25 cellular contexts compared by ENCODE assay signal in the genomic region with DNA sequence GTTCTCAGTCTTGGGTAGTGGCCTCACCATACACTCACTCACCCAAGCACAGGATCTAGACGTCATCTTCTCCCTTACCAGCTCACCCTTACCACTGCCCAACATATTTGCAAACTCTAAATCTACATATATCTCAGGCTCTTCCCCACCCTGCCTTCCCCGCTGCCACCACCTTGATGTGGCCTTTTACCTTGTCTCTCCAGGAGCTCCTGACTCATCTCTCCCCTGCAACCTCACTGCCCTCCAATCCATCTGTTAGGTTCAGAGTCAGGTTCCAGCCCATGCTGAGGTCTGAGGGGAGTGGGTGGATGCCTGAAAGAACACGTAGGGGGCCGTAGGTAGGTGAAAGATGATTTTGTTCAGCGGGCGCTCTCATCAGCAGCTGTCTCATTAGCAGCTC. TPM values are rescaled to one million over a fixed set of nuclear protein-coding genes. Genes with fewer than 3 reads are reported as not detected.
DNase-seq lines count a peak whose midpoint lies in the region; ATAC-seq lines count a peak whose summit lies in the region.
"Had no signal": no experiment of that assay in that cellular context is flagged by ENCODE, and none has a peak within 500 bp of the region (broad histone marks: within the 10 kb centered on the region; RNA-seq: fewer than 3 reads in every experiment).

No MANE protein-coding gene starts in this region.

- no peak for DNase-seq in activated naive CD4-positive, alpha-beta T cell treated with anti-CD3 and anti-CD28 coated beads, Interleukin-2, amount 50 U/mL, for 72 hours (ENCODE audit: low spot score in 2 of 2)
- no peak for DNase-seq in activated naive CD4-positive, alpha-beta T cell treated with anti-CD3 and anti-CD28 coated beads for 36 hours
- DNase-seq in stimulated activated naive CD8-positive, alpha-beta T cell treated with anti-CD3 and anti-CD28 coated beads, Interleukin-15, amount 100 ng/mL, for 72 hours = peak in 1 of 2 donors; percentile 32
- DNase-seq in CD1c-positive myeloid dendritic cell (ENCODE audit: extremely low spot score) = no peak
- DNase-seq: activated CD8-positive, alpha-beta memory T cell treated with anti-CD3 and anti-CD28 coated beads for 24 hours; adrenal gland; brain microvascular endothelial cell; effector CD4-positive, alpha-beta T cell; heart left ventricle; KG1; mammary epithelial cell; NCI-H1417 treated with DMSO at 0.1 percent for 48 hours; NCI-H510A; SHP77; sigmoid colon; stimulated activated naive CD4-positive, alpha-beta T cell; thyroid gland had no signal

- intact Hi-C loops in activated naive CD4-positive, alpha-beta T cell treated with anti-CD3 and anti-CD28 coated beads for 36 hours (cut with micrococcal nuclease) = no loop called here

- ATAC-seq in activated naive CD4-positive, alpha-beta T cell treated with anti-CD3 and anti-CD28 coated beads, Interleukin-2, amount 50 U/mL, for 72 hours = peak; percentile 70 to 85
- ATAC-seq in HG02798 (IDR thresholded peaks at IDR 0.05; ENCODE audit: poor library complexity, unreplicated experiment) = peak; percentile 41
- ATAC-seq in stimulated activated naive CD8-positive, alpha-beta T cell treated with anti-CD3 and anti-CD28 coated beads, Interleukin-15, amount 100 ng/mL, for 72 hours = peak; percentile 80
- no peak for ATAC-seq in GM21528 (IDR thresholded peaks at IDR 0.05; ENCODE audit: low FRiP score, unreplicated experiment)
- ATAC-seq: heart left ventricle had no signal

- H3K27ac Mint-ChIP-seq in activated naive CD4-positive, alpha-beta T cell treated with anti-CD3 and anti-CD28 coated beads, Interleukin-2, amount 50 U/mL, for 72 hours = peak overlapping the region in 1 of 2 donors; percentile 50
- H3K27ac Mint-ChIP-seq in activated naive CD4-positive, alpha-beta T cell treated with anti-CD3 and anti-CD28 coated beads for 36 hours = no peak overlapping the region
- H3K27ac Mint-ChIP-seq in stimulated activated naive CD8-positive, alpha-beta T cell treated with anti-CD3 and anti-CD28 coated beads, Interleukin-15, amount 100 ng/mL, for 72 hours = no peak overlapping the region
- H3K27ac Mint-ChIP-seq: activated T-helper 2 cell treated with anti-CD3 and anti-CD28 coated beads, Interferon-gamma antibody, Interleukin-2, Interleukin-4, amounts not matched to agents 10 μg/mL and 5 μg/mL and 100 μg/mL, durations not matched to agents 14 hours and 24 hours and 36 hours had no signal

- H3K27me3 Mint-ChIP-seq in activated naive CD4-positive, alpha-beta T cell treated with anti-CD3 and anti-CD28 coated beads for 36 hours (ENCODE audit: low read depth) = no peaks in the 10 kb centered on the region
- no peaks in the 10 kb centered on the region for H3K27me3 Mint-ChIP-seq in stimulated activated naive CD8-positive, alpha-beta T cell treated with anti-CD3 and anti-CD28 coated beads, Interleukin-15, amount 100 ng/mL, for 72 hours

- H3K4me3 Mint-ChIP-seq in activated naive CD4-positive, alpha-beta T cell treated with anti-CD3 and anti-CD28 coated beads for 36 hours = no peak overlapping the region
- H3K4me3 Mint-ChIP-seq in stimulated activated naive CD8-positive, alpha-beta T cell treated with anti-CD3 and anti-CD28 coated beads, Interleukin-15, amount 100 ng/mL, for 72 hours = no peak overlapping the region
- H3K4me3 Mint-ChIP-seq: CD14-positive monocyte had no signal

- no peaks in the 10 kb centered on the region for H3K9me3 Mint-ChIP-seq in activated naive CD4-positive, alpha-beta T cell treated with anti-CD3 and anti-CD28 coated beads, Interleukin-2, amount 50 U/mL, for 72 hours
- H3K9me3 Mint-ChIP-seq in activated naive CD4-positive, alpha-beta T cell treated with anti-CD3 and anti-CD28 coated beads for 36 hours = no peaks in the 10 kb centered on the region
- no peaks in the 10 kb centered on the region for H3K9me3 Mint-ChIP-seq in stimulated activated naive CD8-positive, alpha-beta T cell treated with anti-CD3 and anti-CD28 coated beads, Interleukin-15, amount 100 ng/mL, for 72 hours
- H3K9me3 Mint-ChIP-seq: activated T-helper 2 cell treated with anti-CD3 and anti-CD28 coated beads, Interferon-gamma antibody, Interleukin-2, Interleukin-4, amounts not matched to agents 10 μg/mL and 5 μg/mL and 100 μg/mL, durations not matched to agents 14 hours and 24 hours and 36 hours; CD14-positive monocyte had no signal

- H3K4me1 Mint-ChIP-seq in activated naive CD4-positive, alpha-beta T cell treated with anti-CD3 and anti-CD28 coated beads for 36 hours (ENCODE audit: low read depth) = no peaks in the 10 kb centered on the region
- peaks cover 12% of the 10 kb centered on the region for H3K4me1 Mint-ChIP-seq in stimulated activated naive CD8-positive, alpha-beta T cell treated with anti-CD3 and anti-CD28 coated beads, Interleukin-15, amount 100 ng/mL, for 72 hours
- H3K4me1 Mint-ChIP-seq: CD14-positive monocyte had no signal

- H3K27ac ChIP-seq in angular gyrus (ENCODE audit: low read depth, low read length) = peak overlapping the region; percentile 5
- H3K27ac ChIP-seq: adrenal gland, brain microvascular endothelial cell, epithelial cell of prostate, heart left ventricle, prostate gland, sigmoid colon, thyroid gland, VCaP had no signal

- CTCF ChIA-PET in activated naive CD4-positive, alpha-beta T cell treated with anti-CD3 and anti-CD28 coated beads for 36 hours (lab: Charles Lee) = interaction anchor here (1.1 kb wide), 1 partner anchor 487 kb away, joined by 3 read pairs; no protein-coding TSS in a partner anchor

- H3K36me3 Mint-ChIP-seq in activated naive CD4-positive, alpha-beta T cell treated with anti-CD3 and anti-CD28 coated beads, Interleukin-2, amount 50 U/mL, for 72 hours = no peaks in the 10 kb centered on the region
- H3K36me3 Mint-ChIP-seq in activated naive CD4-positive, alpha-beta T cell treated with anti-CD3 and anti-CD28 coated beads for 36 hours (ENCODE audit: low read depth) = peaks cover 10% of the 10 kb centered on the region
- H3K36me3 Mint-ChIP-seq: CD14-positive monocyte had no signal

RNA-seq across cellular contexts. Expression of gene CKMT2, which starts 23.3 kb away (rescaled TPM):
- under 1 TPM in 1 of 2 donors, not detected in 1; 0.51 TPM for total RNA-seq in activated naive CD4-positive, alpha-beta T cell treated with anti-CD3 and anti-CD28 coated beads, Interleukin-2, amount 50 U/mL, for 72 hours
- not detected for total RNA-seq in activated naive CD4-positive, alpha-beta T cell treated with anti-CD3 and anti-CD28 coated beads for 36 hours
- total RNA-seq: activated T-helper 2 cell treated with anti-CD3 and anti-CD28 coated beads, Interferon-gamma antibody, Interleukin-2, Interleukin-4, amounts not matched to agents 10 μg/mL and 5 μg/mL and 100 μg/mL, durations not matched to agents 14 hours and 24 hours and 36 hours had no signal
